1 cellular context compared by ENCODE assay signal in genomic region chr19:29757551-29757950, GRCh38.
TF ChIP-seq lines count a peak whose summit lies in the region.

No MANE protein-coding gene starts in this region.

TF ChIP-seq in H1, 55 proteins besides CTCF, POLR2A, EP300 and RAD21:
- TF ChIP-seq POLR2AphosphoS5 (IDR thresholded peaks at IDR 0.05; ENCODE audit: low read depth, low read length) (no peak), BRCA1 (IDR thresholded peaks at IDR 0.05; ENCODE audit: low read depth, low read length) (no peak), SP4 (IDR thresholded peaks at IDR 0.05; ENCODE audit: low read length) (no peak), SAP30 (IDR thresholded peaks at IDR 0.05; ENCODE audit: insufficient read depth, insufficient replicate concordance, low read length) (no peak), RNF2 (IDR thresholded peaks at IDR 0.05; ENCODE audit: borderline replicate concordance, low read depth, low read length, missing control alignments, poor library complexity, severe bottlenecking) (no peak), SRF (IDR thresholded peaks at IDR 0.05; ENCODE audit: low read depth, low read length) (no peak), SP1 (IDR thresholded peaks at IDR 0.05; ENCODE audit: low read depth, low read length) (no peak), SIN3A (conservative IDR thresholded peaks at IDR 0.05 in 1 of 2, IDR thresholded peaks at IDR 0.05 in 1 of 2; ENCODE audit: low read depth in 1 of 2, low read length in 2 of 2) (no peak), USF2 (IDR thresholded peaks at IDR 0.05; ENCODE audit: low read length) (no peak), HDAC2 (IDR thresholded peaks at IDR 0.05; ENCODE audit: borderline replicate concordance in 1 of 2, low read depth in 2 of 2, low read length in 2 of 2) (no peak), EZH2 (IDR thresholded peaks at IDR 0.05; ENCODE audit: low read depth, low read length, severe bottlenecking) (no peak), NANOG (IDR thresholded peaks at IDR 0.05; ENCODE audit: insufficient read depth, low read depth, low read length, poor library complexity, severe bottlenecking) (no peak), CREB1 (IDR thresholded peaks at IDR 0.05) (no peak), CEBPB (IDR thresholded peaks at IDR 0.05; ENCODE audit: low read depth, low read length) (no peak), E2F6 (IDR thresholded peaks at IDR 0.05) (no peak), POU5F1 (IDR thresholded peaks at IDR 0.05; ENCODE audit: low read depth, low read length) (no peak)
